ENCODE assay signal across 13 cellular contexts in genomic region chr6:137881522-137881886, GRCh38. TPM values are rescaled to one million over a fixed set of nuclear protein-coding genes. Genes with fewer than 3 reads are reported as not detected.
DNase-seq lines count a peak whose midpoint lies in the region; ATAC-seq lines count a peak whose summit lies in the region.
"Had no signal": no experiment of that assay in that cellular context is flagged by ENCODE, and none has a peak within 500 bp of the region (broad histone marks: within the 10 kb centered on the region; RNA-seq: fewer than 3 reads in every experiment).

No MANE protein-coding gene starts in this region.

- H3K4me3 ChIP-seq in CD4-positive, alpha-beta memory T cell (ENCODE audit: low read length in 2 of 2) = no peak overlapping the region
- H3K4me3 ChIP-seq: adrenal gland, Peyer's patch, right atrium auricular region had no signal

- CTCF ChIA-PET in CD4-positive, alpha-beta memory T cell (lab: Charles Lee; ENCODE audit: partially characterized antibody) = interaction anchor here (1.0 to 6.7 kb wide), 10 partner anchors 11 to 173 kb away, joined by 3 to 84 read pairs (median 3); partner anchors contain the start of gene TNFAIP3

- peaks cover 59% of the 10 kb centered on the region for H3K36me3 ChIP-seq in CD4-positive, alpha-beta memory T cell (ENCODE audit: insufficient read depth, low read length)

- H3K27ac Mint-ChIP-seq in CD4-positive, alpha-beta memory T cell = peak overlapping the region; percentile 81 to 99 (median 87)
- peak overlapping the region in 2 of 3 donors; percentile 47 to 83 for H3K27ac Mint-ChIP-seq in IgD-negative memory B cell
- H3K27ac Mint-ChIP-seq in activated naive CD4-positive, alpha-beta T cell treated with anti-CD3 and anti-CD28 coated beads, Interleukin-2, amount 50 U/mL, for 24 hours = peak overlapping the region; percentile 68
- H3K27ac Mint-ChIP-seq in naive thymus-derived CD8-positive, alpha-beta T cell = peak overlapping the region; percentile 75 to 99 (median 91)

- peak in 4 of 5 donors; percentile 56 to 71 (median 60) for DNase-seq in CD4-positive, alpha-beta memory T cell
- DNase-seq in naive thymus-derived CD8-positive, alpha-beta T cell = peak in 3 of 10 donors; percentile 48 to 50 (median 49)
- DNase-seq in NCI-H526 treated with DMSO at 0.1 percent for 48 hours (lab: John Stamatoyannopoulos, UW) (no peak), NCI-H2227 (lab: John Stamatoyannopoulos, UW; ENCODE audit: unreplicated experiment) (no peak)
- no peak for DNase-seq in stimulated activated CD8-positive, alpha-beta memory T cell treated with anti-CD3 and anti-CD28 coated beads, Interleukin-4, amount 100 ng/mL, for 48 hours
- DNase-seq: adrenal gland, Calu3, left cardiac atrium, NCI-H187 treated with DMSO at 0.1 percent for 48 hours, Peyer's patch had no signal

- no peaks in the 10 kb centered on the region for H3K27me3 ChIP-seq in CD4-positive, alpha-beta memory T cell (ENCODE audit: insufficient read depth, low read length)
- H3K27me3 ChIP-seq: adrenal gland, Peyer's patch, right atrium auricular region had no signal

- no peaks in the 10 kb centered on the region for H3K9me3 ChIP-seq in CD4-positive, alpha-beta memory T cell (ENCODE audit: control insufficient read depth in 1 of 2, low read length in 2 of 2)
- H3K9me3 ChIP-seq: adrenal gland, Peyer's patch, right atrium auricular region had no signal

- POLR2A ChIA-PET in CD4-positive, alpha-beta memory T cell (lab: Charles Lee; ENCODE audit: partially characterized antibody) = interaction anchor here (0.7 to 9.8 kb wide), 8 partner anchors 11 to 575 kb away, joined by 3 to 125 read pairs (median 4); partner anchors contain the start of gene TNFAIP3
- POLR2A ChIA-PET in naive thymus-derived CD8-positive, alpha-beta T cell (lab: Charles Lee) = interaction anchor here (0.7 to 4.3 kb wide), 4 partner anchors 11 to 529 kb away, joined by 3 to 30 read pairs (median 10); partner anchors contain the start of gene TNFAIP3

- no peaks in the 10 kb centered on the region for H3K27me3 Mint-ChIP-seq in CD4-positive, alpha-beta memory T cell
- H3K27me3 Mint-ChIP-seq in IgD-negative memory B cell = no peaks in the 10 kb centered on the region
- no peaks in the 10 kb centered on the region for H3K27me3 Mint-ChIP-seq in activated naive CD4-positive, alpha-beta T cell treated with anti-CD3 and anti-CD28 coated beads, Interleukin-2, amount 50 U/mL, for 24 hours
- H3K27me3 Mint-ChIP-seq in naive thymus-derived CD8-positive, alpha-beta T cell = peaks cover 0 to 10% (median 0%) of the 10 kb centered on the region in 5 donors

- intact Hi-C loops in CD4-positive, alpha-beta memory T cell (cut with micrococcal nuclease) = no loop called here

- peak overlapping the region in 7 of 8 donors; percentile 4 to 57 (median 39) for H3K4me3 Mint-ChIP-seq in CD4-positive, alpha-beta memory T cell
- peak overlapping the region in 2 of 4 donors; percentile 12 to 17 for H3K4me3 Mint-ChIP-seq in IgD-negative memory B cell
- H3K4me3 Mint-ChIP-seq in activated naive CD4-positive, alpha-beta T cell treated with anti-CD3 and anti-CD28 coated beads, Interleukin-2, amount 50 U/mL, for 24 hours = peak overlapping the region; percentile 3
- H3K4me3 Mint-ChIP-seq in naive thymus-derived CD8-positive, alpha-beta T cell = peak overlapping the region in 5 of 10 donors; percentile 12 to 60 (median 50)

- H3K9me3 Mint-ChIP-seq in CD4-positive, alpha-beta memory T cell = peaks cover 0 to 55% (median 0%) of the 10 kb centered on the region in 8 donors
- H3K9me3 Mint-ChIP-seq in IgD-negative memory B cell = no peaks in the 10 kb centered on the region
- H3K9me3 Mint-ChIP-seq in activated naive CD4-positive, alpha-beta T cell treated with anti-CD3 and anti-CD28 coated beads, Interleukin-2, amount 50 U/mL, for 24 hours = no peaks in the 10 kb centered on the region
- no peaks in the 10 kb centered on the region for H3K9me3 Mint-ChIP-seq in naive thymus-derived CD8-positive, alpha-beta T cell

- H3K4me1 Mint-ChIP-seq in CD4-positive, alpha-beta memory T cell = peaks cover 33 to 94% (median 60%) of the 10 kb centered on the region in 4 donors
- H3K4me1 Mint-ChIP-seq in IgD-negative memory B cell = peaks cover 9 to 25% (median 17%) of the 10 kb centered on the region in 3 donors
- peaks cover 82% of the 10 kb centered on the region for H3K4me1 Mint-ChIP-seq in activated naive CD4-positive, alpha-beta T cell treated with anti-CD3 and anti-CD28 coated beads, Interleukin-2, amount 50 U/mL, for 24 hours
- H3K4me1 Mint-ChIP-seq in naive thymus-derived CD8-positive, alpha-beta T cell = peaks cover 21 to 65% (median 61%) of the 10 kb centered on the region in 4 donors

- H3K36me3 Mint-ChIP-seq in CD4-positive, alpha-beta memory T cell = peaks cover 68 to 77% of the 10 kb centered on the region in 2 donors
- H3K36me3 Mint-ChIP-seq in IgD-negative memory B cell = peaks cover 7% of the 10 kb centered on the region
- H3K36me3 Mint-ChIP-seq in activated naive CD4-positive, alpha-beta T cell treated with anti-CD3 and anti-CD28 coated beads, Interleukin-2, amount 50 U/mL, for 24 hours = peaks cover 37% of the 10 kb centered on the region
- peaks cover 8 to 61% (median 51%) of the 10 kb centered on the region in 3 donors for H3K36me3 Mint-ChIP-seq in naive thymus-derived CD8-positive, alpha-beta T cell

- no peak overlapping the region for H3K27ac ChIP-seq in CD4-positive, alpha-beta memory T cell (ENCODE audit: low read depth, low read length)
- H3K27ac ChIP-seq: adrenal gland, right atrium auricular region had no signal

- ATAC-seq in naive thymus-derived CD8-positive, alpha-beta T cell = peak; percentile 2 to 6
- ATAC-seq: left cardiac atrium had no signal

- H3K4me1 ChIP-seq in CD4-positive, alpha-beta memory T cell (ENCODE audit: insufficient read depth, low read length) = peaks cover 76% of the 10 kb centered on the region

RNA-seq across cellular contexts. Expression of gene TNFAIP3, which starts 14.4 kb away (rescaled TPM):
- total RNA-seq in CD4-positive, alpha-beta memory T cell = 100 to 1,000 TPM; 145 to 165 TPM
- polyA plus RNA-seq in CD4-positive, alpha-beta memory T cell = 100 to 1,000 TPM; 112 to 318 TPM
- polyA plus RNA-seq in IgD-negative memory B cell = 40.7 TPM
- 100 to 1,000 TPM; 108 to 114 TPM for total RNA-seq in naive thymus-derived CD8-positive, alpha-beta T cell
- 100 to 1,000 TPM in 1 of 3 donors, 10 to 100 TPM in 2; 61.5 to 139 (median 84.3) TPM for polyA plus RNA-seq in naive thymus-derived CD8-positive, alpha-beta T cell

Comparison
In these comparisons a context has a peak if more than half of its experiments do, and no peak if none do; other contexts are left out.
1. DNase-seq: peak in CD4-positive, alpha-beta memory T cell (4 of 5); none in NCI-H526 treated with DMSO at 0.1 percent for 48 hours (single experiment), stimulated activated CD8-positive, alpha-beta memory T cell treated with anti-CD3 and anti-CD28 coated beads, Interleukin-4, amount 100 ng/mL, for 48 hours (single experiment) and NCI-H2227 (single experiment).
2. Peak in every context shown above with its lines, with median percentiles within 50 percentile points of each other: H3K27ac Mint-ChIP-seq.